10 cellular contexts compared by ENCODE assay signal in the genomic region with DNA sequence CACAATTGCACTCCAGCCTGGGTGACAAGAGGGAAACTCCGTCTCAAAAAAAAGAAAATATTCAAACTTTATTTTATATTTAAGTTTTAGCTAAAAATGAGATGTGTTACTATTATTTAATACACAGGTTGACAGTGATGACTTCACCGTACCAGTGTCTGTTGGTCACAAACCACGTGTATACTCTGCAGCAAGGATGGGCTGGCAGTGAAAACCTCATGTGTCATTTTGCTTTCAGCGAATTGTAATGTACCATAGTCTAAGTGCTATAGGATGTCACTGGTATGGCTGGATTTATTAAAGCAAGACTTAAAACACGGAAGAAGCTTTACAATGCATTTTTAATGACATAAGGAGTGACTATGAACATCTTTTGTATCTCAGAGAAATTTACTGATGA. TPM values are rescaled to one million over a fixed set of nuclear protein-coding genes. Genes with fewer than 3 reads are reported as not detected.
"Had no signal": no experiment of that assay in that cellular context is flagged by ENCODE, and none has a peak within 500 bp of the region (broad histone marks: within the 10 kb centered on the region; RNA-seq: fewer than 3 reads in every experiment).

No MANE protein-coding gene starts in this region.

- H3K27ac Mint-ChIP-seq: IgD-negative memory B cell had no signal

- H3K4me1 Mint-ChIP-seq: IgD-negative memory B cell had no signal

- H3K4me3 Mint-ChIP-seq: IgD-negative memory B cell had no signal

- H3K4me2 ChIP-seq: KMS-11 had no signal

- H3K4me3 ChIP-seq: K562 had no signal

- FAIRE-seq: HTR-8/SVneo, K562 had no signal

- H3K9ac ChIP-seq: KMS-11 had no signal

- DNase-seq: IMR-90, KBM-7, KG1 had no signal

- ATAC-seq: K562 had no signal

- H3K27ac ChIP-seq: HL-60, KMS-11 had no signal

RNA-seq across cellular contexts. Expression of gene NHLH2, which starts 28.1 kb away (rescaled TPM):
- total RNA-seq: HT-29, HT1080, IMR-90, K562 had no signal
- polyA plus RNA-seq: IgD-negative memory B cell, IMR-90, K562 had no signal
